Comparison of ENCODE assay signal across 11 cellular contexts in the genomic region with DNA sequence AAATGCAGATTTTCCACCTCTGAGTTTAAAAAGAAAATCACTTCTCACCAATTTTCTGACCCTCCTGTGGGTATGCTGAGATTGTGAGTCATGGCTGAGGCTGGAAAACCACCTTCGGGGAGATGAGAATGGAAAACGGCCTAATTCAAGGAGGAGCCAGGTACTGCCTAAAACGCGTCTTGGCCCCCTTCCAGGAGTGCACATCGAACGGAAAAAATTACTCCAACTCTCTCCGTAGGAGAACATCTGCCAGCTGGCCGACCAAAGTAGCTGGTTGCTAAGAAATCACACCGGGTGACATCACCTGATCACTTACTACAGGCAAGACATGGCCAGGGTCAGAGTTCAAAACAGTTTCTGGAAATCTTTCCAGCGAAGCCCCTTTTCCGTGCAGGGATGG.
DNase-seq lines count a peak whose midpoint lies in the region; ATAC-seq and TF ChIP-seq lines count a peak whose summit lies in the region.
"Had no signal": no experiment of that assay in that cellular context is flagged by ENCODE, and none has a peak within 500 bp of the region (broad histone marks: within the 10 kb centered on the region; RNA-seq: fewer than 3 reads in every experiment).

No MANE protein-coding gene starts in this region.

- H3K36me3 ChIP-seq in neuronal stem cell (replicated peaks in 1 of 2; ENCODE audit: control insufficient read depth in 2 of 2, insufficient read depth in 2 of 2, low read length in 2 of 2): peaks cover 0 to 6% of the 10 kb centered on the region in 2 donors

- no peak overlapping the region for H2BK15ac ChIP-seq in neuronal stem cell (ENCODE audit: low read length)

- no peak overlapping the region for H3K18ac ChIP-seq in neuronal stem cell (ENCODE audit: low read length)

- H4K91ac ChIP-seq in neuronal stem cell (ENCODE audit: low read depth, low read length, poor library complexity): no peak overlapping the region

- no peaks in the 10 kb centered on the region for H3K9me3 ChIP-seq in neuronal stem cell (replicated peaks in 1 of 2; ENCODE audit: control insufficient read depth in 2 of 2, insufficient read depth in 1 of 2, low read depth in 1 of 2, low read length in 2 of 2)

- H3K27ac ChIP-seq in neuronal stem cell (replicated peaks; ENCODE audit: low read length): no peak overlapping the region

- H3K27ac Mint-ChIP-seq in HFFc6: no peak overlapping the region
- no peak overlapping the region for H3K27ac Mint-ChIP-seq in stimulated activated memory B cell treated with anti-CD40 and anti-IgM and Interleukin-4, amounts not matched to agents 10 μg/mL and 1 μg/mL and 100 μg/mL, for 72 hours
- H3K27ac Mint-ChIP-seq: T-helper 17 cell had no signal

- H2BK12ac ChIP-seq in neuronal stem cell (ENCODE audit: low read length): no peak overlapping the region

- no peaks in the 10 kb centered on the region for H3K27me3 ChIP-seq in neuronal stem cell (ENCODE audit: control insufficient read depth in 3 of 3, insufficient read depth in 3 of 3, low read depth in 1 of 3, low read length in 3 of 3)

- no peak overlapping the region for H3K4ac ChIP-seq in neuronal stem cell (ENCODE audit: low read length)

- no peak overlapping the region for H3K4me3 Mint-ChIP-seq in HFFc6
- H3K4me3 Mint-ChIP-seq in stimulated activated memory B cell treated with anti-CD40 and anti-IgM and Interleukin-4, amounts not matched to agents 10 μg/mL and 1 μg/mL and 100 μg/mL, for 72 hours: no peak overlapping the region
- H3K4me3 Mint-ChIP-seq: T-helper 17 cell had no signal

- no peak overlapping the region for H3K23ac ChIP-seq in neuronal stem cell (ENCODE audit: low read depth, low read length, poor library complexity)

- H3K27me3 Mint-ChIP-seq in HFFc6 (ENCODE audit: insufficient read depth): peaks cover 11% of the 10 kb centered on the region
- H3K27me3 Mint-ChIP-seq in stimulated activated memory B cell treated with anti-CD40 and anti-IgM and Interleukin-4, amounts not matched to agents 10 μg/mL and 1 μg/mL and 100 μg/mL, for 72 hours: peaks cover 24% of the 10 kb centered on the region

- H3K4me3 ChIP-seq in neuronal stem cell (ENCODE audit: low read length in 2 of 2): no peak overlapping the region

- peak; percentile 67 for DNase-seq in activated CD4-positive, alpha-beta T cell treated with anti-CD3 and anti-CD28 coated beads for 48 hours
- no peak for DNase-seq in activated CD4-positive, alpha-beta T cell treated with anti-CD3 and anti-CD28 coated beads for 4 hours
- DNase-seq in NCI-H1436 (lab: John Stamatoyannopoulos, UW) (peak; percentile 56), astrocyte of the hippocampus (ENCODE audit: low read depth, low spot score) (peak; percentile 82), neuronal stem cell (ENCODE audit: low spot score) (no peak), HFFc6 (no peak)
- DNase-seq in effector CD4-positive, alpha-beta T cell: no peak
- DNase-seq: amygdala, OCI-M1, T-helper 17 cell had no signal

- H3K36me3 Mint-ChIP-seq in HFFc6 (ENCODE audit: low read depth): no peaks in the 10 kb centered on the region
- no peaks in the 10 kb centered on the region for H3K36me3 Mint-ChIP-seq in stimulated activated memory B cell treated with anti-CD40 and anti-IgM and Interleukin-4, amounts not matched to agents 10 μg/mL and 1 μg/mL and 100 μg/mL, for 72 hours

- H3K4me1 ChIP-seq in neuronal stem cell (ENCODE audit: control insufficient read depth in 2 of 2, insufficient read depth in 1 of 2, low read depth in 1 of 2, low read length in 2 of 2): peaks cover 26 to 35% of the 10 kb centered on the region in 2 donors

- H3K14ac ChIP-seq in neuronal stem cell (ENCODE audit: low read length): no peak overlapping the region

- no peak overlapping the region for H4K8ac ChIP-seq in neuronal stem cell (ENCODE audit: low read depth, low read length)

- peaks cover 13% of the 10 kb centered on the region for H3K79me1 ChIP-seq in neuronal stem cell (ENCODE audit: low read depth, low read length)

- peak overlapping the region; percentile 78 for H2AK5ac ChIP-seq in neuronal stem cell (ENCODE audit: low read depth, low read length)

- no peak overlapping the region for H2BK5ac ChIP-seq in neuronal stem cell (ENCODE audit: low read length)

- no peaks in the 10 kb centered on the region; the same call in 1 of the 2 replicates for H3K9me3 Mint-ChIP-seq in HFFc6
- H3K9me3 Mint-ChIP-seq in stimulated activated memory B cell treated with anti-CD40 and anti-IgM and Interleukin-4, amounts not matched to agents 10 μg/mL and 1 μg/mL and 100 μg/mL, for 72 hours: no peaks in the 10 kb centered on the region

- TF ChIP-seq CTCF in HFFc6 (IDR thresholded peaks at IDR 0.05): no peak

- H3K4me1 Mint-ChIP-seq in HFFc6 (ENCODE audit: low read depth): no peaks in the 10 kb centered on the region
- H3K4me1 Mint-ChIP-seq in stimulated activated memory B cell treated with anti-CD40 and anti-IgM and Interleukin-4, amounts not matched to agents 10 μg/mL and 1 μg/mL and 100 μg/mL, for 72 hours: no peaks in the 10 kb centered on the region
- H3K4me1 Mint-ChIP-seq: T-helper 17 cell had no signal

- no peak overlapping the region for H2BK120ac ChIP-seq in neuronal stem cell (ENCODE audit: low read depth, low read length)

- WGBS in neuronal stem cell (ENCODE audit: extremely low coverage in 2 of 2, insufficient read length in 2 of 2, insufficient replicate concordance in 1 of 2), 2 donors: no CpG with 5 or more reads among the region's 11 CpGs

- ATAC-seq in stimulated activated memory B cell treated with anti-CD40 and anti-IgM and Interleukin-4, amounts not matched to agents 10 μg/mL and 1 μg/mL and 100 μg/mL, for 72 hours: no peak
- ATAC-seq: T-helper 17 cell had no signal

- no peak overlapping the region for H3K4me2 ChIP-seq in neuronal stem cell (ENCODE audit: insufficient read depth, low read length, poor library complexity, severe bottlenecking)

- no peak overlapping the region for H3K9ac ChIP-seq in neuronal stem cell (ENCODE audit: low read depth, low read length, poor library complexity)

- H2AFZ ChIP-seq in neuronal stem cell (ENCODE audit: low read length): no peak overlapping the region

Comparison
In these comparisons a context has a peak if more than half of its experiments do, and no peak if none do; other contexts are left out.
1. DNase-seq: peak in activated CD4-positive, alpha-beta T cell treated with anti-CD3 and anti-CD28 coated beads for 48 hours (single experiment), NCI-H1436 (single experiment) and astrocyte of the hippocampus (single experiment); none in activated CD4-positive, alpha-beta T cell treated with anti-CD3 and anti-CD28 coated beads for 4 hours (0 of 2), neuronal stem cell (single experiment), effector CD4-positive, alpha-beta T cell (single experiment) and HFFc6 (single experiment).